Comparison of ENCODE assay signal across 9 cellular contexts in genomic region chr4:27357283-27357682, GRCh38.
A peak's percentile ranks its signal among the peaks of the same experiment; 100 is the strongest.
DNase-seq lines count a peak whose midpoint lies in the region; ATAC-seq and TF ChIP-seq lines count a peak whose summit lies in the region.
"Had no signal": no experiment of that assay in that cellular context is flagged by ENCODE, and none has a peak within 500 bp of the region (broad histone marks: within the 10 kb centered on the region; RNA-seq: fewer than 3 reads in every experiment).

No MANE protein-coding gene starts in this region.

- H3K27me3 ChIP-seq in cardiac muscle cell (no peaks in the 10 kb centered on the region), Panc1 (ENCODE audit: control insufficient read depth, insufficient read depth, low read length) (no peaks in the 10 kb centered on the region), uterus (no peaks in the 10 kb centered on the region)

- CTCF ChIA-PET in Panc1 (lab: Charles Lee), result no interaction called here

- no TSS peak for BruUV-seq in Panc1 (replicated peaks; lab: Mats Ljungman, UMichigan)

- H3K4me1 ChIP-seq in cardiac muscle cell (ENCODE audit: low read depth) (no peaks in the 10 kb centered on the region), Panc1 (ENCODE audit: control insufficient read depth, insufficient read depth, low read length) (no peaks in the 10 kb centered on the region), uterus (no peaks in the 10 kb centered on the region)

- ATAC-seq in Right ventricle myocardium inferior (no peak), Panc1 (no peak)

- no peak overlapping the region for H3K4me3 ChIP-seq in cardiac muscle cell
- H3K4me3 ChIP-seq in Panc1 (ENCODE audit: low read depth in 2 of 2, low read length in 2 of 2), result no peak overlapping the region
- no peak overlapping the region for H3K4me3 ChIP-seq in foreskin fibroblast (ENCODE audit: low read depth in 1 of 2, low read length in 2 of 2)
- H3K4me3 ChIP-seq in uterus, result no peak overlapping the region

- TF ChIP-seq CTCF in cardiac muscle cell (IDR thresholded peaks at IDR 0.05; ENCODE audit: low read depth, low read length) (no peak), Panc1 (IDR thresholded peaks at IDR 0.05) (peak; percentile 42; the same call in 1 of the 2 replicates), foreskin fibroblast (IDR thresholded peaks at IDR 0.05; ENCODE audit: low read depth, low read length) (peak; percentile 22), uterus (IDR thresholded peaks at IDR 0.05) (peak in 3 of 4 experiments; percentile 11 to 41 (median 11))

- H3K9me3 ChIP-seq in cardiac muscle cell (ENCODE audit: low read depth), result no peaks in the 10 kb centered on the region
- H3K9me3 ChIP-seq in Panc1 (ENCODE audit: control insufficient read depth, insufficient read depth, low read depth, low read length), result no peaks in the 10 kb centered on the region
- no peaks in the 10 kb centered on the region for H3K9me3 ChIP-seq in uterus

- intact Hi-C loops in Right ventricle myocardium inferior (cut with DNase I) (no loop called here), Panc1 (cut with micrococcal nuclease; ENCODE audit: unreplicated experiment) (no loop called here), uterus (cut with DNase I; ENCODE audit: low total_unique reads) (no loop called here)

- no peak for TF ChIP-seq POLR2A in uterus (IDR thresholded peaks at IDR 0.05)

- in situ Hi-C loops in Panc1 (cut with HindIII; ENCODE audit: low pct_unique_long_range_greater_than_20kb, low sequenced_read_pairs), result no loop called here

- H3K36me3 ChIP-seq in cardiac muscle cell (no peaks in the 10 kb centered on the region), Panc1 (ENCODE audit: control insufficient read depth, insufficient read depth, low read length) (no peaks in the 10 kb centered on the region), uterus (no peaks in the 10 kb centered on the region)

- POLR2A ChIA-PET in Panc1 (lab: Charles Lee), result no interaction called here

- DNase-seq in cardiac muscle cell (ENCODE audit: low read depth in 1 of 2, low spot score in 1 of 2), result peak; percentile 7 to 9
- DNase-seq in Right ventricle myocardium inferior (ENCODE audit: missing footprints), result no peak
- no peak for DNase-seq in Panc1 (ENCODE audit: low read depth, low spot score)
- peak in 1 of 2 donors; percentile 41 for DNase-seq in foreskin fibroblast
- no peak for DNase-seq in uterus
- no peak for DNase-seq in NCI-H2029 treated with DMSO at 0.1 percent for 48 hours (lab: John Stamatoyannopoulos, UW)
- no peak for DNase-seq in HCEC 1CT
- DNase-seq in NCI-H2196 (lab: John Stamatoyannopoulos, UW; ENCODE audit: unreplicated experiment), result no peak
- DNase-seq: stimulated activated CD4-positive, alpha-beta T cell treated with anti-CD3 and anti-CD28 coated beads, Interleukin-2, amount 100 ng/mL, for 48 hours had no signal

- no peak overlapping the region for H3K27ac ChIP-seq in cardiac muscle cell
- no peak overlapping the region for H3K27ac ChIP-seq in Panc1 (ENCODE audit: low read length)
- no peak overlapping the region for H3K27ac ChIP-seq in uterus

Comparison
In these comparisons a context has a peak if more than half of its experiments do, and no peak if none do; other contexts are left out.
1. DNase-seq: peak in cardiac muscle cell (2 of 2); none in Right ventricle myocardium inferior (single experiment), Panc1 (single experiment), uterus (0 of 2), NCI-H2029 treated with DMSO at 0.1 percent for 48 hours (single experiment), HCEC 1CT (single experiment) and NCI-H2196 (single experiment).